Comparison of ENCODE assay signal across 8 cellular contexts in the genomic region with DNA sequence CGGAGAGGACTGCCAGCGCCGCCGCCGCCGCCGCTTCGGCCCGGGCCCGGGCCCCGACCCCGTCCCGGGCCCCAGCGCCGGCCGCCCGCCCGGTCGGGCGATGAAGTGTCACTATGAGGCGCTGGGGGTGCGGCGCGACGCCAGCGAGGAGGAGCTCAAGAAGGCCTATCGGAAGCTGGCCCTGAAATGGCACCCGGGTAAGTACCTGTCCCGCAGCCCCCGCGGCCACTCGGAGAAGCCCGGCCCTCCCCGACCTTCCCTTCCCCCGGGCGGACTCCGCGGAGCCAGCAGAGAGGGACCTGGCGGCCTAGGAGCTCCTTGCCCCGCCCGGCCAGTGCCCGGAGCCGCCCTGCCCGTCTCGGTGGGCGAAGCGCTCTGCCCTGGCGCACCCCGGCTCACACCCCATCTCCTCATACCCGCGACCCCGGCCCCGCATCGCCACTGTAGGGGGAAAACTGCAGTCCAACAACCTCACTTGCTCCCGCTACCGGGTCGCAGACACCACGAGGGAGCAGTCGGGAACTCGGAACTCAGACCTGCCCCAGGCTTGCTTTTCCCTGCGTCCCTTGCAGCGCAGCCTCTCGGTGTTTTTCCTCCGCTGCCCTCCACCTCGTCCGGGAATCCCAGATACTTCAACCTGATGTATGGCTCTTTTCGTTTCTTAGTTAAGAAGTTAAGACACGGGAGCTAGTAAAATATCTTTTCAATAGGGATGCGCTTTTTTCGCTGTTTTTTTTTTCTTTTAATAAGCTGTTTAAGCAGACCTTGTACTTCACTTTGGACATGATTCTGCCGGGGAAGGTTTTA. TPM values are rescaled to one million over a fixed set of nuclear protein-coding genes. Genes with fewer than 3 reads are reported as not detected.
DNase-seq lines count a peak whose midpoint lies in the region; ATAC-seq, FAIRE-seq and TF ChIP-seq lines count a peak whose summit lies in the region.

No MANE protein-coding gene starts in this region.

- H3K9me3 ChIP-seq in AG04450 (ENCODE audit: control insufficient read depth, insufficient read depth, low read length) = no peaks in the 10 kb centered on the region; the same call in 1 of the 2 replicates

- H3K36me3 ChIP-seq in bronchial epithelial cell (ENCODE audit: control insufficient read depth, insufficient read depth, low read length) = peaks cover 5% of the 10 kb centered on the region

- CTCF ChIA-PET in AG04450 (lab: Charles Lee) (interaction anchor here (0.7 to 2.0 kb wide), 4 partner anchors 73 to 997 kb away, joined by 3 to 6 read pairs (median 4); no protein-coding TSS in a partner anchor), WTC11 (lab: Charles Lee) (interaction anchor here (1.3 to 2.8 kb wide), 7 partner anchors 12 to 455 kb away, joined by 3 to 19 read pairs (median 9); partner anchors contain the start of genes BRIX1 and RAD1)

- H3K4me3 ChIP-seq in AG04450 (ENCODE audit: low read depth, low read length) (peak overlapping the region; percentile 83), bronchial epithelial cell (ENCODE audit: low read depth, low read length) (peak overlapping the region; percentile 97)

- peaks cover 24% of the 10 kb centered on the region for H3K36me3 Mint-ChIP-seq in WTC11

- FAIRE-seq in bronchial epithelial cell (lab: Jason Lieb, UNC) = no peak

- DNase-seq in AG04450 (ENCODE audit: low read depth, low spot score) = no peak
- peak; percentile 91 for DNase-seq in NCI-H2227 (lab: John Stamatoyannopoulos, UW; ENCODE audit: unreplicated experiment)
- peak; percentile 79 for DNase-seq in WTC11 (ENCODE audit: low spot score)
- DNase-seq in bronchial epithelial cell (ENCODE audit: low read depth) = peak; percentile 68
- DNase-seq in iris pigment epithelial cell (ENCODE audit: low read depth) = peak; percentile 74
- DNase-seq in stimulated activated CD4-positive, alpha-beta T cell treated with anti-CD3 and anti-CD28 coated beads, Interleukin-12 subunit alpha, Interleukin-12 subunit beta, amount 100 ng/mL, for 4 hours = peak; percentile 73

- H3K27ac Mint-ChIP-seq in WTC11 = peak overlapping the region; percentile 98

- H3K27me3 ChIP-seq in AG04450 (ENCODE audit: control insufficient read depth, insufficient read depth, low read length) (no peaks in the 10 kb centered on the region), bronchial epithelial cell (ENCODE audit: control insufficient read depth, insufficient read depth, low read length) (no peaks in the 10 kb centered on the region)

- no peaks in the 10 kb centered on the region for H3K9me3 Mint-ChIP-seq in WTC11

- peak overlapping the region; percentile 77 for H3K27ac ChIP-seq in AG04450 (ENCODE audit: low read depth, low read length)

- H3K4me1 Mint-ChIP-seq in WTC11 = peaks cover 19% of the 10 kb centered on the region

- peak overlapping the region; percentile 97 for H3K4me3 Mint-ChIP-seq in WTC11

- POLR2A ChIA-PET in AG04450 (lab: Yijun Ruan, JAX) = interaction anchor here (0.5 to 2.7 kb wide), 2 partner anchors 14 to 44 kb away, joined by 3 to 29 read pairs; partner anchors contain the start of genes BRIX1 and RAD1
- POLR2A ChIA-PET in WTC11 (lab: Charles Lee) = interaction anchor here (0.5 to 3.2 kb wide), 9 partner anchors 9 to 455 kb away, joined by 3 to 59 read pairs (median 3); partner anchors contain the start of genes BRIX1, RAD1 and TTC23L

- TF ChIP-seq CTCF in AG04450 (IDR thresholded peaks at IDR 0.05; ENCODE audit: low read depth, low read length) (no peak), WTC11 (IDR thresholded peaks at IDR 0.05) (no peak), bronchial epithelial cell (IDR thresholded peaks at IDR 0.05; ENCODE audit: insufficient read depth, low read length, severe bottlenecking) (no peak)

- peak; percentile 60 for ATAC-seq in GM18870 (IDR thresholded peaks at IDR 0.05; ENCODE audit: unreplicated experiment)
- ATAC-seq in HG03097 (IDR thresholded peaks at IDR 0.05; ENCODE audit: low FRiP score, unreplicated experiment) = peak; percentile 68
- peak; percentile 36 for ATAC-seq in WTC11

- no peaks in the 10 kb centered on the region for H3K27me3 Mint-ChIP-seq in WTC11 (ENCODE audit: low read depth)

TF ChIP-seq in WTC11, 78 proteins besides CTCF, POLR2A, EP300 and RAD21 (continues in another document):
- TF ChIP-seq, protein P1, sequence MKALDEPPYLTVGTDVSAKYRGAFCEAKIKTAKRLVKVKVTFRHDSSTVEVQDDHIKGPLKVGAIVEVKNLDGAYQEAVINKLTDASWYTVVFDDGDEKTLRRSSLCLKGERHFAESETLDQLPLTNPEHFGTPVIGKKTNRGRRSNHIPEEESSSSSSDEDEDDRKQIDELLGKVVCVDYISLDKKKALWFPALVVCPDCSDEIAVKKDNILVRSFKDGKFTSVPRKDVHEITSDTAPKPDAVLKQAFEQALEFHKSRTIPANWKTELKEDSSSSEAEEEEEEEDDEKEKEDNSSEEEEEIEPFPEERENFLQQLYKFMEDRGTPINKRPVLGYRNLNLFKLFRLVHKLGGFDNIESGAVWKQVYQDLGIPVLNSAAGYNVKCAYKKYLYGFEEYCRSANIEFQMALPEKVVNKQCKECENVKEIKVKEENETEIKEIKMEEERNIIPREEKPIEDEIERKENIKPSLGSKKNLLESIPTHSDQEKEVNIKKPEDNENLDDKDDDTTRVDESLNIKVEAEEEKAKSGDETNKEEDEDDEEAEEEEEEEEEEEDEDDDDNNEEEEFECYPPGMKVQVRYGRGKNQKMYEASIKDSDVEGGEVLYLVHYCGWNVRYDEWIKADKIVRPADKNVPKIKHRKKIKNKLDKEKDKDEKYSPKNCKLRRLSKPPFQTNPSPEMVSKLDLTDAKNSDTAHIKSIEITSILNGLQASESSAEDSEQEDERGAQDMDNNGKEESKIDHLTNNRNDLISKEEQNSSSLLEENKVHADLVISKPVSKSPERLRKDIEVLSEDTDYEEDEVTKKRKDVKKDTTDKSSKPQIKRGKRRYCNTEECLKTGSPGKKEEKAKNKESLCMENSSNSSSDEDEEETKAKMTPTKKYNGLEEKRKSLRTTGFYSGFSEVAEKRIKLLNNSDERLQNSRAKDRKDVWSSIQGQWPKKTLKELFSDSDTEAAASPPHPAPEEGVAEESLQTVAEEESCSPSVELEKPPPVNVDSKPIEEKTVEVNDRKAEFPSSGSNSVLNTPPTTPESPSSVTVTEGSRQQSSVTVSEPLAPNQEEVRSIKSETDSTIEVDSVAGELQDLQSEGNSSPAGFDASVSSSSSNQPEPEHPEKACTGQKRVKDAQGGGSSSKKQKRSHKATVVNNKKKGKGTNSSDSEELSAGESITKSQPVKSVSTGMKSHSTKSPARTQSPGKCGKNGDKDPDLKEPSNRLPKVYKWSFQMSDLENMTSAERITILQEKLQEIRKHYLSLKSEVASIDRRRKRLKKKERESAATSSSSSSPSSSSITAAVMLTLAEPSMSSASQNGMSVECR (CRISPR knock-in tag; IDR thresholded peaks at IDR 0.05; ENCODE audit: borderline replicate concordance) = 0 out of 2 replicates have a peak, but pooled peaks have one; percentile 28
- no peak for TF ChIP-seq ATF3 (CRISPR knock-in tag; conservative IDR thresholded peaks at IDR 0.05)
- no peak for TF ChIP-seq MXD4 (CRISPR knock-in tag; IDR thresholded peaks at IDR 0.05; ENCODE audit: borderline replicate concordance)
- 0 out of 2 replicates have a peak, but pooled peaks have one; percentile 8 for TF ChIP-seq PRDM15 (CRISPR knock-in tag; IDR thresholded peaks at IDR 0.05)
- TF ChIP-seq, protein P2, sequence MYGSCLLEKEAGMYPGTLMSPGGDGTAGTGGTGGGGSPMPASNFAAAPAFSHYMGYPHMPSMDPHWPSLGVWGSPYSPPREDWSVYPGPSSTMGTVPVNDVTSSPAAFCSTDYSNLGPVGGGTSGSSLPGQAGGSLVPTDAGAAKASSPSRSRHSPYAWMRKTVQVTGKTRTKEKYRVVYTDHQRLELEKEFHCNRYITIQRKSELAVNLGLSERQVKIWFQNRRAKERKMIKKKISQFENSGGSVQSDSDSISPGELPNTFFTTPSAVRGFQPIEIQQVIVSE (CRISPR knock-in tag; IDR thresholded peaks at IDR 0.05; ENCODE audit: borderline replicate concordance) = no peak

RNA-seq across cellular contexts. Expression of gene DNAJC21, which starts 0.6 kb away (rescaled TPM):
- 23.9 and 40.7 TPM in 2 replicates for polyA plus RNA-seq in AG04450 (2011; rRNA removed)
- 17.2 and 21.9 TPM in 2 replicates for polyA minus RNA-seq in AG04450 (2011; rRNA and poly(A)+ RNA removed)
- total RNA-seq in WTC11 (2021) (48.7 to 62.5 TPM (median 49.6 TPM) in 3 replicates), bronchial epithelial cell (42.4 and 54.4 TPM in 2 replicates)

RNA-seq across cellular contexts. Expression of gene BRIX1, which starts 14.4 kb away (rescaled TPM):
- polyA plus RNA-seq in AG04450 (2011; rRNA removed) = 34.3 and 49.2 TPM in 2 replicates
- polyA minus RNA-seq in AG04450 (2011; rRNA and poly(A)+ RNA removed) = 12.9 and 24.5 TPM in 2 replicates
- 48.0 to 57.3 TPM (median 49.4 TPM) in 3 replicates for total RNA-seq in WTC11 (2021)
- total RNA-seq in bronchial epithelial cell = 17.4 and 29.0 TPM in 2 replicates

RNA-seq across cellular contexts. Expression of gene RAD1, which starts 14.6 kb away (rescaled TPM):
- polyA plus RNA-seq in AG04450 (2011; rRNA removed) = 34.5 and 40.9 TPM in 2 replicates
- polyA minus RNA-seq in AG04450 (2011; rRNA and poly(A)+ RNA removed) = 23.9 and 26.5 TPM in 2 replicates
- total RNA-seq in WTC11 (2021) = 28.4 to 33.4 TPM (median 28.5 TPM) in 3 replicates
- total RNA-seq in bronchial epithelial cell = 14.2 and 15.8 TPM in 2 replicates
